Comparison of ENCODE assay signal across 8 cellular contexts in the genomic region with DNA sequence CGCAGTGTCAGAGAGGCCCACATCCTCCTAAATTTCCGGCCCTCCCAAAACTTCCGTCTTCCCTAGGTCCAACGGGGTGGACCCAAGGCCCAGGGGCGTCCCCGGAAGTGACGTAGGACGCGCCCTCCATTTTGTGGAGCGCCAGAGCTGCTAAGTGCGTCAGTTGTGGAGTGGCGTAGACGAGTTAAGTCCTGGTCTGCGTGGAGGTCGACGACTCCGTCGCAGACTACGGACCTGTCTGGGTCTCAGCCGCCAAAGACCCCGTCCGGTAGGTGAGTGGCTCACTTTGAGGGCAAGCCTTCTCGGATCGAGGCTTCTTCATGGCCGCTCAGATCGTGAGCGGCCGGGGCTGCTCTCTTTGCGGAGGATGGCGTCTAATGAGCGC. TPM values are rescaled to one million over a fixed set of nuclear protein-coding genes. Genes with fewer than 3 reads are reported as not detected.
DNase-seq lines count a peak whose midpoint lies in the region; ATAC-seq and TF ChIP-seq lines count a peak whose summit lies in the region.

A gene (plus strand): TSS at position 159 of the 385 bp plus-strand sequence. CDS start 1,015 bp downstream, outside the sequence.

- H3K9me3 ChIP-seq in CD8-positive, alpha-beta memory T cell (ENCODE audit: low read length) = no peaks in the 10 kb centered on the region
- no peaks in the 10 kb centered on the region for H3K9me3 ChIP-seq in lung (ENCODE audit: control insufficient read depth in 2 of 2, insufficient read depth in 1 of 2, low read length in 1 of 2)

- DNase-seq in CD8-positive, alpha-beta memory T cell = peak; percentile 91 to 97 (median 93)
- DNase-seq in HS-5 (ENCODE audit: low read depth) = peak; percentile 82
- peak; percentile 93 for DNase-seq in NK-92 treated with Interleukin-12 subunit alpha and Interleukin-12 subunit beta, amount 100 ng/mL, for 24 hours (lab: John Stamatoyannopoulos, UW)
- DNase-seq in activated CD8-positive, alpha-beta memory T cell treated with anti-CD3 and anti-CD28 coated beads for 24 hours = peak; percentile 98
- peak; percentile 90 for DNase-seq in effector CD8-positive, alpha-beta T cell (lab: John Stamatoyannopoulos, UW)
- DNase-seq in lung (ENCODE audit: low spot score) = peak; percentile 97
- DNase-seq in stimulated activated CD4-positive, alpha-beta T cell treated with anti-CD3 and anti-CD28 coated beads, TNF-alpha, amount 100 ng/mL, for 4 hours (ENCODE audit: low read depth in 3 of 3) = peak; percentile 84 to 88 (median 88)

- H3K4me3 ChIP-seq in CD8-positive, alpha-beta memory T cell (ENCODE audit: low read length) = peak within 1 kb of the TSS; percentile 99
- peak within 1 kb of the TSS; percentile 96 for H3K4me3 ChIP-seq in lung

- H3K36me3 Mint-ChIP-seq in CD8-positive, alpha-beta memory T cell = peaks cover 32 to 50% (median 33%) of the 10 kb centered on the region in 3 donors

- H3K27ac ChIP-seq in CD8-positive, alpha-beta memory T cell (ENCODE audit: low read depth, low read length) = peak within 1 kb of the TSS; percentile 100
- H3K27ac ChIP-seq in lung (ENCODE audit: low read depth in 1 of 2, low read length in 1 of 2) = peak within 1 kb of the TSS; percentile 96 to 100

- H3K36me3 ChIP-seq in CD8-positive, alpha-beta memory T cell (ENCODE audit: insufficient read depth, low read length) = peaks cover 40% of the 10 kb centered on the region
- peaks cover 16 to 30% of the 10 kb centered on the region in 2 donors for H3K36me3 ChIP-seq in lung (ENCODE audit: control insufficient read depth in 2 of 2, insufficient read depth in 2 of 2, low read length in 2 of 2)

- CTCF ChIA-PET in CD8-positive, alpha-beta memory T cell (lab: Charles Lee) = interaction anchor here (1.0 to 1.6 kb wide), 2 partner anchors 26 to 40 kb away, joined by 3 to 9 read pairs; no protein-coding TSS in a partner anchor

- WGBS in lung, 2 donors = 0% methylated on average over 31 of the region's 31 CpGs

- H3K4me3 Mint-ChIP-seq in CD8-positive, alpha-beta memory T cell = peak within 1 kb of the TSS; percentile 98 to 100 (median 99)

- ATAC-seq in GM19468 (IDR thresholded peaks at IDR 0.05; ENCODE audit: extremely low read depth, unreplicated experiment) (peak; percentile 65), lung (ENCODE audit: insufficient read depth, low FRiP score) (peak; percentile 95)

- peaks cover 45% of the 10 kb centered on the region for H3K4me1 ChIP-seq in CD8-positive, alpha-beta memory T cell (ENCODE audit: insufficient read depth, low read length)
- H3K4me1 ChIP-seq in lung (ENCODE audit: control insufficient read depth in 2 of 2, insufficient read depth in 2 of 2, low read length in 2 of 2) = peaks cover 9 to 20% of the 10 kb centered on the region in 2 donors

- POLR2A ChIA-PET in CD8-positive, alpha-beta memory T cell (lab: Charles Lee) = interaction anchor here (0.6 to 2.9 kb wide), 10 partner anchors 9 to 974 kb away, joined by 3 to 30 read pairs (median 5); a partner anchor contains a TSS

- H3K27me3 Mint-ChIP-seq in CD8-positive, alpha-beta memory T cell = peaks cover 0 to 20% of the 10 kb centered on the region in 2 donors

- H3K27me3 ChIP-seq in CD8-positive, alpha-beta memory T cell (ENCODE audit: insufficient read depth, low read length, poor library complexity, severe bottlenecking) = no peaks in the 10 kb centered on the region
- no peaks in the 10 kb centered on the region for H3K27me3 ChIP-seq in lung (ENCODE audit: control insufficient read depth, insufficient read depth)

- TF ChIP-seq CTCF in lung (IDR thresholded peaks at IDR 0.05; ENCODE audit: control extremely low read depth, extremely low read depth) = no peak

- H3K9me3 Mint-ChIP-seq in CD8-positive, alpha-beta memory T cell = peaks cover 0 to 7% (median 0%) of the 10 kb centered on the region in 5 donors

- peak within 1 kb of the TSS; percentile 99 to 100 (median 100) for H3K27ac Mint-ChIP-seq in CD8-positive, alpha-beta memory T cell

- H3K4me1 Mint-ChIP-seq in CD8-positive, alpha-beta memory T cell = peaks cover 55 to 61% (median 60%) of the 10 kb centered on the region in 3 donors

RNA-seq across cellular contexts. Expression of the gene that starts here (rescaled TPM):
- 100 to 1,000 TPM; 291 to 307 TPM for total RNA-seq in CD8-positive, alpha-beta memory T cell
- polyA plus RNA-seq in CD8-positive, alpha-beta memory T cell = 1,226 TPM
- total RNA-seq in lung = 100 to 1,000 TPM; 224 to 419 TPM
- 100 to 1,000 TPM; 239 to 334 TPM for polyA plus RNA-seq in lung

Comparison
In these comparisons a context has a peak if more than half of its experiments do, and no peak if none do; other contexts are left out.
1. Peak in every context shown above with its lines: DNase-seq, ATAC-seq, H3K4me3 ChIP-seq and H3K27ac ChIP-seq.